ENCODE assay signal across 20 cellular contexts in the genomic region with DNA sequence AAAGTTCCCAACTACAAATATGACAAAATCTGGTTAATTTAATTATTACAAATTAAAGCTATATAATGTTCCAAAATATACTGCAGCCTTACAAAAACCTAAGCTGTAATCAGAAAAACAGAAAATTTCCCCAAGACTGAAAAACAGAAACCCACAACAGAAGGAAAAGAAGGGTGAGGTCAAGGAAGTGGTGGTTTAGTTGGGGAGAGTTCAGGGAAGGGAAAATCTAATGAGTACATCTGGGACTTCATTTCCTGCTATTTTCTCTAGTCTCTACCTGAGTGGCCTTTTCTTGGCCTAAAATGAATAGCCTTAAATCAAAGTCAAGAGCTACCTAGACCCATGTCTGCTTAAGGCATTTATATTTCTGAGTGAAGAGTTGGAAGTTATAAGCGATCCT.
A peak's percentile ranks its signal among the peaks of the same experiment; 100 is the strongest.
DNase-seq lines count a peak whose midpoint lies in the region; ATAC-seq and TF ChIP-seq lines count a peak whose summit lies in the region.
"Had no signal": no experiment of that assay in that cellular context is flagged by ENCODE, and none has a peak within 500 bp of the region (broad histone marks: within the 10 kb centered on the region; RNA-seq: fewer than 3 reads in every experiment).

No MANE protein-coding gene starts in this region.

- peaks cover 14% of the 10 kb centered on the region for H3K79me2 ChIP-seq in ACC112 (ENCODE audit: control insufficient read depth, insufficient read depth, low read length, unreplicated experiment)

- H2AFZ ChIP-seq in ACC112 (ENCODE audit: low read length, unreplicated experiment): no peak overlapping the region

- H3K4me1 ChIP-seq in ACC112 (ENCODE audit: control insufficient read depth, insufficient read depth, low read length, unreplicated experiment): peaks cover 39% of the 10 kb centered on the region
- H3K4me1 ChIP-seq in mucosa of descending colon (ENCODE audit: low read depth): no peaks in the 10 kb centered on the region
- H3K4me1 ChIP-seq in vagina: peaks cover 11% of the 10 kb centered on the region
- H3K4me1 ChIP-seq: Caco-2 had no signal

- no peaks in the 10 kb centered on the region for H3K9me3 Mint-ChIP-seq in CD4-positive, alpha-beta T cell
- no peaks in the 10 kb centered on the region for H3K9me3 Mint-ChIP-seq in T-cell
- H3K9me3 Mint-ChIP-seq: CD4-positive, CD25-positive, alpha-beta regulatory T cell had no signal

- TF ChIP-seq CTCF in CD4-positive, alpha-beta T cell (IDR thresholded peaks at IDR 0.05): no peak
- TF ChIP-seq CTCF in mucosa of descending colon (IDR thresholded peaks at IDR 0.05) (no peak), vagina (IDR thresholded peaks at IDR 0.05) (no peak)

- no peak overlapping the region for H3K4me3 ChIP-seq in ACC112 (ENCODE audit: low read depth, low read length)
- H3K4me3 ChIP-seq in mucosa of descending colon: no peak overlapping the region
- no peak overlapping the region for H3K4me3 ChIP-seq in vagina

- no peaks in the 10 kb centered on the region for H3K27me3 Mint-ChIP-seq in CD4-positive, alpha-beta T cell
- H3K27me3 Mint-ChIP-seq in T-cell: no peaks in the 10 kb centered on the region
- H3K27me3 Mint-ChIP-seq: CD4-positive, CD25-positive, alpha-beta regulatory T cell had no signal

- H3K36me3 Mint-ChIP-seq in CD4-positive, alpha-beta T cell (ENCODE audit: low read depth): no peaks in the 10 kb centered on the region
- no peaks in the 10 kb centered on the region for H3K36me3 Mint-ChIP-seq in T-cell
- H3K36me3 Mint-ChIP-seq: CD4-positive, CD25-positive, alpha-beta regulatory T cell had no signal

- H3K4me1 Mint-ChIP-seq in CD4-positive, alpha-beta T cell (ENCODE audit: low read depth): peaks cover 30% of the 10 kb centered on the region
- peaks cover 21 to 27% (median 21%) of the 10 kb centered on the region in 3 donors for H3K4me1 Mint-ChIP-seq in T-cell

- CTCF ChIA-PET in CD4-positive, alpha-beta T cell (lab: Charles Lee): no interaction called here
- CTCF ChIA-PET in T-cell (lab: Charles Lee): interaction anchor here (0.6 to 1.9 kb wide), 2 partner anchors 16 to 125 kb away, joined by 3 to 7 read pairs; no protein-coding TSS in a partner anchor

- no peak for ATAC-seq in CD4-positive, alpha-beta T cell (ENCODE audit: poor library complexity)
- no peak for ATAC-seq in T-cell (replicated peaks in 1 of 4)
- ATAC-seq in mucosa of descending colon: peak; percentile 46
- ATAC-seq: SK-N-SH treated with all-trans-retinoic acid at 6 μM for 48 hours had no signal

- H3K4me3 Mint-ChIP-seq in CD4-positive, alpha-beta T cell: peak overlapping the region; percentile 8
- H3K4me3 Mint-ChIP-seq in T-cell: peak overlapping the region in 1 of 3 donors; percentile 33
- H3K4me3 Mint-ChIP-seq: CD4-positive, CD25-positive, alpha-beta regulatory T cell had no signal

- intact Hi-C loops in CD4-positive, alpha-beta T cell (cut with DNase I, micrococcal nuclease): no loop called here
- intact Hi-C loops in mucosa of descending colon (cut with DNase I, micrococcal nuclease): no loop called here
- intact Hi-C loops in vagina (cut with DNase I): no loop called here

- no peaks in the 10 kb centered on the region for H3K9me3 ChIP-seq in CD4-positive, alpha-beta T cell (ENCODE audit: control insufficient read depth, low read length)
- H3K9me3 ChIP-seq in mucosa of descending colon: no peaks in the 10 kb centered on the region
- H3K9me3 ChIP-seq in vagina: no peaks in the 10 kb centered on the region
- H3K9me3 ChIP-seq: Caco-2 had no signal

- TF ChIP-seq POLR2A in vagina (IDR thresholded peaks at IDR 0.05): no peak

- H3K36me3 ChIP-seq in ACC112 (ENCODE audit: insufficient read depth, low read length) (peaks cover 12% of the 10 kb centered on the region; the same call in 1 of the 2 replicates), mucosa of descending colon (ENCODE audit: low read depth) (no peaks in the 10 kb centered on the region), vagina (no peaks in the 10 kb centered on the region)

- POLR2A ChIA-PET in CD4-positive, alpha-beta T cell (lab: Charles Lee): interaction anchor here (1.2 kb wide), 1 partner anchor 429 kb away, joined by 6 read pairs; a partner anchor contains a TSS
- POLR2A ChIA-PET in T-cell (lab: Charles Lee): no interaction called here

- 0 out of 2 replicates have a peak overlapping the region, but pooled peaks have one; percentile 7 for H3K27ac ChIP-seq in ACC112 (ENCODE audit: low read depth, low read length)
- H3K27ac ChIP-seq in CD4-positive, alpha-beta T cell (ENCODE audit: low read depth, low read length): no peak overlapping the region
- no peak overlapping the region for H3K27ac ChIP-seq in vagina

- no peak overlapping the region for H3K27ac Mint-ChIP-seq in CD4-positive, alpha-beta T cell
- peak overlapping the region; percentile 34 to 49 for H3K27ac Mint-ChIP-seq in T-cell

- DNase-seq in CD4-positive, alpha-beta T cell: no peak
- DNase-seq in T-cell: no peak
- no peak for DNase-seq in mucosa of descending colon
- DNase-seq in effector CD4-positive, alpha-beta T cell: no peak
- no peak for DNase-seq in vagina (ENCODE audit: extremely low spot score in 2 of 2)
- DNase-seq in activated CD4-positive, alpha-beta T cell treated with anti-CD3 and anti-CD28 coated beads, Interleukin-2, amount 50 U/mL, for 1 hour: no peak
- DNase-seq: Caco-2; CD4-positive, CD25-positive, alpha-beta regulatory T cell; GF-D8; KG1; NCI-H1417 treated with DMSO at 0.1 percent for 48 hours; NCI-H187 treated with DMSO at 0.1 percent for 48 hours; NCI-H2227 treated with DMSO at 0.1 percent for 48 hours; NCI-H510A treated with DMSO at 0.1 percent for 48 hours; NCI-H774; OCI-M1; RPMI8226; SIG-M5 had no signal

- H3K27me3 ChIP-seq in ACC112 (ENCODE audit: insufficient read depth, low read length) (no peaks in the 10 kb centered on the region), vagina (no peaks in the 10 kb centered on the region)
- H3K27me3 ChIP-seq in CD4-positive, alpha-beta T cell (ENCODE audit: control insufficient read depth, insufficient read depth, low read length): no peaks in the 10 kb centered on the region
